In genomic region chr14:69129264-69129880, GRCh38 we compare ENCODE assay signal across 7 cellular contexts. TPM values are rescaled to one million over a fixed set of nuclear protein-coding genes. Genes with fewer than 3 reads are reported as not detected.
DNase-seq lines count a peak whose midpoint lies in the region; ATAC-seq and TF ChIP-seq lines count a peak whose summit lies in the region.

No MANE protein-coding gene starts in this region.

- H3K9me3 ChIP-seq in MG63, result no peaks in the 10 kb centered on the region
- H3K9me3 ChIP-seq in RWPE2 (ENCODE audit: severe bottlenecking), result no peaks in the 10 kb centered on the region
- H3K9me3 ChIP-seq in neutrophil, result no peaks in the 10 kb centered on the region
- no peaks in the 10 kb centered on the region for H3K9me3 ChIP-seq in testis

- WGBS in testis, 2 donors, result 20 to 22% methylated on average over 7 of the region's 7 CpGs

- H3K36me3 ChIP-seq in MG63 (no peaks in the 10 kb centered on the region), RWPE2 (ENCODE audit: low read depth) (0 out of 2 replicates have a peak, but pooled peaks cover 4% of the 10 kb centered on the region), neutrophil (no peaks in the 10 kb centered on the region), testis (ENCODE audit: low read depth, missing control alignments) (no peaks in the 10 kb centered on the region)

- H3K27ac Mint-ChIP-seq in activated T-helper 2 cell treated with anti-CD3 and anti-CD28 coated beads, Interferon-gamma antibody, Interleukin-2, Interleukin-4, amounts not matched to agents 10 μg/mL and 5 μg/mL and 100 μg/mL, durations not matched to agents 14 hours and 24 hours and 36 hours, result no peak overlapping the region

- H3K4me1 Mint-ChIP-seq in activated T-helper 2 cell treated with anti-CD3 and anti-CD28 coated beads, Interferon-gamma antibody, Interleukin-2, Interleukin-4, amounts not matched to agents 10 μg/mL and 5 μg/mL and 100 μg/mL, durations not matched to agents 14 hours and 24 hours and 36 hours (ENCODE audit: low read depth), result peaks cover 33% of the 10 kb centered on the region

- intact Hi-C loops in activated T-helper 2 cell treated with anti-CD3 and anti-CD28 coated beads, Interferon-gamma antibody, Interleukin-2, Interleukin-4, amounts not matched to agents 10 μg/mL and 5 μg/mL and 100 μg/mL, durations not matched to agents 14 hours and 24 hours and 36 hours (cut with micrococcal nuclease), result loop anchor here (2.0 to 5.0 kb wide), 2 partner anchors 61 to 113 kb away; partner anchors contain the start of gene EXD2
- intact Hi-C loops in testis (cut with DNase I; ENCODE audit: low total_unique reads), result no loop called here

- H3K36me3 Mint-ChIP-seq in activated T-helper 2 cell treated with anti-CD3 and anti-CD28 coated beads, Interferon-gamma antibody, Interleukin-2, Interleukin-4, amounts not matched to agents 10 μg/mL and 5 μg/mL and 100 μg/mL, durations not matched to agents 14 hours and 24 hours and 36 hours (ENCODE audit: low read depth), result no peaks in the 10 kb centered on the region

- in situ Hi-C loops in GM13976 (cut with MboI; ENCODE audit: low sequenced_read_pairs, unreplicated experiment), result no loop called here

- H3K27me3 ChIP-seq in MG63 (no peaks in the 10 kb centered on the region), RWPE2 (ENCODE audit: insufficient read depth, poor library complexity, severe bottlenecking) (no peaks in the 10 kb centered on the region), neutrophil (no peaks in the 10 kb centered on the region), testis (no peaks in the 10 kb centered on the region)

- H3K4me3 ChIP-seq in MG63 (no peak overlapping the region), RWPE2 (ENCODE audit: severe bottlenecking) (no peak overlapping the region), neutrophil (ENCODE audit: low read depth in 1 of 2, low read length in 1 of 2) (no peak overlapping the region), testis (no peak overlapping the region)

- ATAC-seq in RWPE2 (ENCODE audit: low read depth), result peak; percentile 80

- TF ChIP-seq CTCF in GM13976 (IDR thresholded peaks at IDR 0.05; ENCODE audit: borderline replicate concordance, control extremely low read depth, extremely low read depth, insufficient read depth, missing control alignments) (peak; percentile 86), RWPE2 (IDR thresholded peaks at IDR 0.05; ENCODE audit: poor library complexity, severe bottlenecking) (peak; percentile 99), neutrophil (IDR thresholded peaks at IDR 0.05) (peak; percentile 83), testis (IDR thresholded peaks at IDR 0.05) (peak; percentile 71 to 91 (median 78))

- no peak for TF ChIP-seq POLR2A in testis (IDR thresholded peaks at IDR 0.05)

- no peaks in the 10 kb centered on the region for H3K27me3 Mint-ChIP-seq in activated T-helper 2 cell treated with anti-CD3 and anti-CD28 coated beads, Interferon-gamma antibody, Interleukin-2, Interleukin-4, amounts not matched to agents 10 μg/mL and 5 μg/mL and 100 μg/mL, durations not matched to agents 14 hours and 24 hours and 36 hours (ENCODE audit: low read depth)

- no peaks in the 10 kb centered on the region for H3K9me3 Mint-ChIP-seq in activated T-helper 2 cell treated with anti-CD3 and anti-CD28 coated beads, Interferon-gamma antibody, Interleukin-2, Interleukin-4, amounts not matched to agents 10 μg/mL and 5 μg/mL and 100 μg/mL, durations not matched to agents 14 hours and 24 hours and 36 hours

- no peak overlapping the region for H3K4me3 Mint-ChIP-seq in activated T-helper 2 cell treated with anti-CD3 and anti-CD28 coated beads, Interferon-gamma antibody, Interleukin-2, Interleukin-4, amounts not matched to agents 10 μg/mL and 5 μg/mL and 100 μg/mL, durations not matched to agents 14 hours and 24 hours and 36 hours (ENCODE audit: low read depth)

- no peak overlapping the region for H3K27ac ChIP-seq in RWPE2 (ENCODE audit: poor library complexity, severe bottlenecking)
- no peak overlapping the region for H3K27ac ChIP-seq in neutrophil
- H3K27ac ChIP-seq in testis, result peak overlapping the region; percentile 46 to 48

- H3K4me1 ChIP-seq in RWPE2 (ENCODE audit: insufficient read depth, poor library complexity, severe bottlenecking) (peaks cover 32% of the 10 kb centered on the region), neutrophil (ENCODE audit: control insufficient read depth in 1 of 2, insufficient read depth in 1 of 2, low read depth in 1 of 2, low read length in 1 of 2) (peaks cover 0 to 2% of the 10 kb centered on the region in 2 experiments), testis (peaks cover 21% of the 10 kb centered on the region)

- DNase-seq in GM13976 (ENCODE audit: low spot score) (peak; percentile 58), MG63 (peak; percentile 52), RWPE2 (ENCODE audit: low spot score) (no peak), fibroblast of the conjunctiva (ENCODE audit: low read depth) (peak; percentile 87), testis (peak; percentile 88)
- peak; percentile 49 for DNase-seq in activated T-helper 2 cell treated with anti-CD3 and anti-CD28 coated beads, Interferon-gamma antibody, Interleukin-2, Interleukin-4, amounts not matched to agents 10 μg/mL and 5 μg/mL and 100 μg/mL, durations not matched to agents 14 hours and 24 hours and 36 hours (ENCODE audit: low spot score)

RNA-seq across cellular contexts. Expression of gene DCAF5, which starts 23.5 kb away (rescaled TPM):
- 7.3 and 7.6 TPM in 2 replicates for total RNA-seq in MG63 (2014; rRNA removed; shearing (Covaris generic); ENCODE audit: low replicate concordance)
- total RNA-seq in activated T-helper 2 cell treated with anti-CD3 and anti-CD28 coated beads, Interferon-gamma antibody, Interleukin-2, Interleukin-4, amounts not matched to agents 10 μg/mL and 5 μg/mL and 100 μg/mL, durations not matched to agents 14 hours and 24 hours and 36 hours, result 30.4 and 30.7 TPM in 2 replicates
- total RNA-seq in testis, result 100 to 1,000 TPM in 1 of 2 donors, 10 to 100 TPM in 1; 97.7 to 129 TPM
- polyA plus RNA-seq in testis (ENCODE audit: insufficient read depth, low read depth, low replicate concordance), result 168 TPM

Comparison
In these comparisons a context has a peak if more than half of its experiments do, and no peak if none do; other contexts are left out.
1. H3K27ac ChIP-seq: peak in testis (2 of 2); none in RWPE2 (single experiment) and neutrophil (single experiment).
2. Peak in every context shown above with its lines, with median percentiles within 50 percentile points of each other: CTCF ChIP-seq.